ENCODE assay signal across 1 cellular context in genomic region chr9:137733429-137733828, GRCh38.
A peak's percentile ranks its signal among the peaks of the same experiment; 100 is the strongest.
TF ChIP-seq lines count a peak whose summit lies in the region.

No MANE protein-coding gene starts in this region.

TF ChIP-seq in HepG2, 621 proteins besides CTCF, POLR2A, EP300 and RAD21 (continued from another document):
- TF ChIP-seq BCL3 (CRISPR knock-in tag; IDR thresholded peaks at IDR 0.05) (no peak), ZNF800 (CRISPR knock-in tag; IDR thresholded peaks at IDR 0.05) (no peak), GABPA (IDR thresholded peaks at IDR 0.05; ENCODE audit: low read depth, low read length) (no peak), GABPA (CRISPR knock-in tag; IDR thresholded peaks at IDR 0.05; ENCODE audit: low read depth) (peak; percentile 20; the same call in 1 of the 2 replicates), ZNF687 (CRISPR knock-in tag; IDR thresholded peaks at IDR 0.05) (peak; percentile 41), HNF4G (IDR thresholded peaks at IDR 0.05; ENCODE audit: borderline replicate concordance, low read depth, low read length) (0 out of 2 replicates have a peak, but pooled peaks have one; percentile 45), HNF4G (CRISPR knock-in tag; IDR thresholded peaks at IDR 0.05; ENCODE audit: borderline replicate concordance, low read depth) (no peak), ZBTB38 (CRISPR knock-in tag; IDR thresholded peaks at IDR 0.05) (peak; percentile 88), ZNF788 (CRISPR knock-in tag; IDR thresholded peaks at IDR 0.05; ENCODE audit: borderline replicate concordance) (no peak), MAX (IDR thresholded peaks at IDR 0.05) (0 out of 2 replicates have a peak, but pooled peaks have one; percentile 30), SAP130 (CRISPR knock-in tag; IDR thresholded peaks at IDR 0.05; ENCODE audit: low read depth) (peak; percentile 20; the same call in 1 of the 2 replicates), ZNF737 (CRISPR knock-in tag; IDR thresholded peaks at IDR 0.05; ENCODE audit: borderline replicate concordance) (no peak), SALL1 (CRISPR knock-in tag; IDR thresholded peaks at IDR 0.05) (peak; percentile 27; the same call in 1 of the 2 replicates)
